In genomic region chr9:70924905-70925547, GRCh38 we compare ENCODE assay signal across 8 cellular contexts.
DNase-seq lines count a peak whose midpoint lies in the region; ATAC-seq and TF ChIP-seq lines count a peak whose summit lies in the region.

No MANE protein-coding gene starts in this region.

- DNase-seq in DND-41, result peak; percentile 11
- DNase-seq in GM19240 (ENCODE audit: insufficient read length, low spot score), result peak; percentile 8
- DNase-seq in NCI-H2227 treated with DMSO at 0.1 percent for 48 hours (lab: John Stamatoyannopoulos, UW), result peak; percentile 64
- DNase-seq in ascending aorta (ENCODE audit: low spot score in 2 of 2), result peak in 1 of 2 donors; percentile 82
- peak; percentile 35 for DNase-seq in hepatic stellate cell (ENCODE audit: low spot score)
- no peak for DNase-seq in activated gamma-delta T cell treated with Interleukin-2 at 50 U/mL for 16 hours

- no peaks in the 10 kb centered on the region for H4K20me1 ChIP-seq in DND-41 (ENCODE audit: insufficient read depth, low read length)

- H3K4me1 ChIP-seq in DND-41 (ENCODE audit: insufficient read depth, low read length) (no peaks in the 10 kb centered on the region), ascending aorta (peaks cover 3 to 4% of the 10 kb centered on the region in 2 donors), skeletal muscle satellite cell (ENCODE audit: control insufficient read depth, insufficient read depth, low read length) (peaks cover 35% of the 10 kb centered on the region)

- H3K79me2 ChIP-seq in DND-41 (ENCODE audit: insufficient read depth, low read length), result no peaks in the 10 kb centered on the region

- no peak overlapping the region for H3K27ac ChIP-seq in DND-41 (ENCODE audit: low read length)
- peak overlapping the region; percentile 56 to 70 for H3K27ac ChIP-seq in ascending aorta

- H3K27me3 ChIP-seq in DND-41 (ENCODE audit: insufficient read depth, low read length, poor library complexity) (no peaks in the 10 kb centered on the region), ascending aorta (no peaks in the 10 kb centered on the region), skeletal muscle satellite cell (ENCODE audit: control insufficient read depth, insufficient read depth, low read length) (no peaks in the 10 kb centered on the region)

- intact Hi-C loops in ascending aorta (cut with DNase I), result loop anchor here (1.0 to 10.0 kb wide), 3 partner anchors 280 to 668 kb away; partner anchors contain the start of gene SMC5

- TF ChIP-seq CTCF in DND-41 (IDR thresholded peaks at IDR 0.05; ENCODE audit: borderline replicate concordance, extremely low read depth, low read length, poor library complexity, severe bottlenecking) (peak; percentile 75), ascending aorta (IDR thresholded peaks at IDR 0.05) (peak; percentile 68 to 77 (median 76))

- H3K36me3 ChIP-seq in DND-41 (ENCODE audit: insufficient read depth, low read length), result no peaks in the 10 kb centered on the region
- no peaks in the 10 kb centered on the region for H3K36me3 ChIP-seq in ascending aorta
- no peaks in the 10 kb centered on the region for H3K36me3 ChIP-seq in skeletal muscle satellite cell (ENCODE audit: insufficient read depth, low read length)

- H3K4me3 ChIP-seq in DND-41 (ENCODE audit: low read depth in 1 of 2, low read length in 2 of 2) (no peak overlapping the region), ascending aorta (peak overlapping the region; percentile 41 to 57), skeletal muscle satellite cell (ENCODE audit: low read length) (peak overlapping the region; percentile 58)

- no peak overlapping the region for H3K4me2 ChIP-seq in DND-41 (ENCODE audit: insufficient read depth, low read length)
- peak overlapping the region; percentile 80 for H3K4me2 ChIP-seq in skeletal muscle satellite cell (ENCODE audit: low read length)

- ATAC-seq in DND-41 (ENCODE audit: insufficient read depth, low read depth), result peak; percentile 45; the same call in 1 of the 3 replicates
- ATAC-seq in HG03280 (IDR thresholded peaks at IDR 0.05; ENCODE audit: unreplicated experiment), result peak; percentile 89

- no peak overlapping the region for H3K9ac ChIP-seq in DND-41 (ENCODE audit: low read depth, low read length)
- peak overlapping the region; percentile 68 for H3K9ac ChIP-seq in skeletal muscle satellite cell (ENCODE audit: low read depth, low read length)

- H3K9me3 ChIP-seq in DND-41 (ENCODE audit: insufficient read depth, low read length, severe bottlenecking) (no peaks in the 10 kb centered on the region), ascending aorta (no peaks in the 10 kb centered on the region), skeletal muscle satellite cell (replicated peaks; ENCODE audit: low read length) (no peaks in the 10 kb centered on the region)

- no peak overlapping the region for H2AFZ ChIP-seq in DND-41 (ENCODE audit: low read depth, low read length)

Comparison
In these comparisons a context has a peak if more than half of its experiments do, and no peak if none do; other contexts are left out.
1. H3K4me3 ChIP-seq: peak in ascending aorta (2 of 2) and skeletal muscle satellite cell (single experiment); none in DND-41 (0 of 2).